ENCODE assay signal across 9 cellular contexts in genomic region chr10:20933705-20934104, GRCh38.
"Had no signal": no experiment of that assay in that cellular context is flagged by ENCODE, and none has a peak within 500 bp of the region (broad histone marks: within the 10 kb centered on the region; RNA-seq: fewer than 3 reads in every experiment).

No MANE protein-coding gene starts in this region.

- H3K27ac ChIP-seq: GM23248 had no signal

- H3K4me2 ChIP-seq: GM23338 had no signal

- H3K9me3 ChIP-seq: HAP-1 had no signal

- H3K36me3 ChIP-seq: HAP-1 had no signal

- H3K4me3 ChIP-seq: GM23248, GM23338, HAP-1 had no signal

- H2AFZ ChIP-seq: GM23248, GM23338 had no signal

- DNase-seq: GM23248, GOT3, H7, H9, HCEC 1CT, HFFc6 had no signal

- ATAC-seq: GM23338, HCT116 had no signal

- H3K9ac ChIP-seq: GM23248 had no signal

- H3K4me1 ChIP-seq: HAP-1 had no signal
